Comparison of ENCODE assay signal across 1 cellular context in genomic region chr7:139698278-139698677, GRCh38.
TF ChIP-seq lines count a peak whose summit lies in the region.

No MANE protein-coding gene starts in this region.

TF ChIP-seq in HepG2, 621 proteins besides CTCF, POLR2A, EP300 and RAD21 (continued from another document):
- TF ChIP-seq ZNF12 (CRISPR knock-in tag; IDR thresholded peaks at IDR 0.05): no peak
- no peak for TF ChIP-seq MAZ (IDR thresholded peaks at IDR 0.05; ENCODE audit: borderline replicate concordance, low read depth, low read length)
- TF ChIP-seq MAZ (CRISPR knock-in tag; IDR thresholded peaks at IDR 0.05; ENCODE audit: low read depth): no peak
- no peak for TF ChIP-seq CEBPG (CRISPR knock-in tag; IDR thresholded peaks at IDR 0.05)
- TF ChIP-seq EZH2 (conservative IDR thresholded peaks at IDR 0.05; ENCODE audit: low read depth, low read length): no peak
